Comparison of ENCODE assay signal across 1 cellular context in the genomic region with DNA sequence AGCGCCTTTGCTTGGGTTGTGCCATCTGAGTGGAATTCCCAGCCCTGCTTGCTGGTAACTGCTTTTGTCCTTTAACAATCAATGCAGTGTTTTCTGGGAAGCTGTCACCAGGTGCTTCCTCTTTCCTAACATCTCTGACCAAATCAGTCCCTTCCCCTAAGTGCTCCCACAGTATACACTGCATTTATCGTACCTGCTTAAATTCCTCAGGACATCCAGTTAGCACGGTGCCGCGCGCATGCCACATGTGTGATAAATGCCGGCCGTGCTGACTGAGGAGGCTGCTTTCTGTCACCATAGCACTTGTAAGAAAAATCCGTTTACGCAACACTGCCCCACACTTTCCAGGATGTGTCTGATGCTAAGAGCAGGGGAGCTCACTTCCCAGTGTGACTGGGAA.
A peak's percentile ranks its signal among the peaks of the same experiment; 100 is the strongest.
TF ChIP-seq lines count a peak whose summit lies in the region.

No MANE protein-coding gene starts in this region.

TF ChIP-seq in K562, 482 proteins besides CTCF, POLR2A, EP300 and RAD21 (continued from another document):
- peak; percentile 78 for TF ChIP-seq CEBPG (CRISPR knock-in tag; IDR thresholded peaks at IDR 0.05)
- 0 out of 4 replicates have a peak, but pooled peaks of 1 of the 2 experiments have one; percentile 21 for TF ChIP-seq CEBPG (tag; conservative IDR thresholded peaks at IDR 0.05 in 1 of 2, IDR thresholded peaks at IDR 0.05 in 1 of 2)
- TF ChIP-seq TEAD4 (IDR thresholded peaks at IDR 0.05; ENCODE audit: low read length), result no peak
- TF ChIP-seq TEAD4 (CRISPR knock-in tag; IDR thresholded peaks at IDR 0.05; ENCODE audit: borderline replicate concordance), result 0 out of 2 replicates have a peak, but pooled peaks have one; percentile 13
- no peak for TF ChIP-seq KLF16 (IDR thresholded peaks at IDR 0.05)
- no peak for TF ChIP-seq SMAD1 (IDR thresholded peaks at IDR 0.05; ENCODE audit: low read depth, low read length, partially characterized antibody)
- TF ChIP-seq, protein P1, sequence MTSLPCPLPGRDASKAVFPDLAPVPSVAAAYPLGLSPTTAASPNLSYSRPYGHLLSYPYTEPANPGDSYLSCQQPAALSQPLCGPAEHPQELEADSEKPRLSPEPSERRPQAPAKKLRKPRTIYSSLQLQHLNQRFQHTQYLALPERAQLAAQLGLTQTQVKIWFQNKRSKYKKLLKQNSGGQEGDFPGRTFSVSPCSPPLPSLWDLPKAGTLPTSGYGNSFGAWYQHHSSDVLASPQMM (CRISPR knock-in tag; IDR thresholded peaks at IDR 0.05), result no peak
- TF ChIP-seq, protein P2, sequence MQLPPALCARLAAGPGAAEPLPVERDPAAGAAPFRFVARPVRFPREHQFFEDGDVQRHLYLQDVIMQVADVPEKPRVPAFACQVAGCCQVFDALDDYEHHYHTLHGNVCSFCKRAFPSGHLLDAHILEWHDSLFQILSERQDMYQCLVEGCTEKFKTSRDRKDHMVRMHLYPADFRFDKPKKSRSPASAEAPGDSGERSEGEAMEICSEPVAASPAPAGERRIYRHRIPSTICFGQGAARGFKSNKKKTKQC (CRISPR knock-in tag; IDR thresholded peaks at IDR 0.05), result 0 out of 2 replicates have a peak, but pooled peaks have one; percentile 34
- TF ChIP-seq CEBPB (tag; IDR thresholded peaks at IDR 0.05), result peak; percentile 80
